In genomic region chr3:67294341-67294740, GRCh38 we compare ENCODE assay signal across 1 cellular context.
TF ChIP-seq lines count a peak whose summit lies in the region.

No MANE protein-coding gene starts in this region.

TF ChIP-seq in HepG2, 621 proteins besides CTCF, POLR2A, EP300 and RAD21 (continued from another document):
- TF ChIP-seq ZNF781 (CRISPR knock-in tag; IDR thresholded peaks at IDR 0.05; ENCODE audit: borderline replicate concordance, not compliant biosample characterization): no peak
- no peak for TF ChIP-seq KDM5B (CRISPR knock-in tag; IDR thresholded peaks at IDR 0.05; ENCODE audit: borderline replicate concordance)
- TF ChIP-seq ATF3 (CRISPR knock-in tag; IDR thresholded peaks at IDR 0.05): no peak
- TF ChIP-seq SALL2 (CRISPR knock-in tag; IDR thresholded peaks at IDR 0.05): no peak
TF ChIP-seq in HepG2: peak in this region for 12.
